Comparison of ENCODE assay signal across 7 cellular contexts in the genomic region with DNA sequence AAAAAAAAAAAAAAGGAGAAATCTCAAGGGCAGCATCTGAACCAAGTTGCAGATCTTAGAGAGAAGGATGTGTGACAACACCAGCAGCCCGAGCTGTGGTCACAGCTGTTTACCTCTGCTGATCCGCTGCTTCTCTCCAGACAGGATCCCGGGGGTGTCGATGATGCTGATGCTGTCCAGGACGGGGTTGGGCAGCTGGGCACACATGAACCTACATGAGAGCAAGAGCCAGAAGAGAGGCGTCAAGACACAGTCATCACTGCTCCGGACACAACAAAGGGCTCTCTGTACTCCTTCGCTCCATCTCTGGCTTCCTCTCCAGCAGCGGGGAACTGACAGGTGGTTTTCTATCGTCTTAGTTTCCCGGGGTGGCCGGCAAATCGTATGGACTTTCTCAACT. TPM values are rescaled to one million over a fixed set of nuclear protein-coding genes. Genes with fewer than 3 reads are reported as not detected.
A peak's percentile ranks its signal among the peaks of the same experiment; 100 is the strongest.
DNase-seq lines count a peak whose midpoint lies in the region; TF ChIP-seq lines count a peak whose summit lies in the region.
"Had no signal": no experiment of that assay in that cellular context is flagged by ENCODE, and none has a peak within 500 bp of the region (broad histone marks: within the 10 kb centered on the region; RNA-seq: fewer than 3 reads in every experiment).

No MANE protein-coding gene starts in this region.

- peaks cover 58% of the 10 kb centered on the region for H3K36me3 Mint-ChIP-seq in activated naive CD4-positive, alpha-beta T cell treated with anti-CD3 and anti-CD28 coated beads, Interleukin-2, amount 10 ng/mL, durations not matched to agents 7 days and 5 days

- DNase-seq in activated naive CD4-positive, alpha-beta T cell treated with anti-CD3 and anti-CD28 coated beads, Interleukin-2, amount 10 ng/mL, durations not matched to agents 7 days and 5 days = no peak
- DNase-seq in activated naive CD4-positive, alpha-beta T cell (lab: John Stamatoyannopoulos, UW) = no peak
- peak in 32 of 42 donors; percentile 41 to 82 (median 62) for DNase-seq in head of caudate nucleus
- DNase-seq in thyroid gland = no peak
- DNase-seq in NCI-H2081 (lab: John Stamatoyannopoulos, UW) = no peak
- DNase-seq in NCI-H2029 treated with DMSO at 0.1 percent for 48 hours (lab: John Stamatoyannopoulos, UW) = no peak

- H3K9me3 Mint-ChIP-seq in activated naive CD4-positive, alpha-beta T cell treated with anti-CD3 and anti-CD28 coated beads, Interleukin-2, amount 10 ng/mL, durations not matched to agents 7 days and 5 days = no peaks in the 10 kb centered on the region

- H3K9me3 ChIP-seq in thyroid gland = no peaks in the 10 kb centered on the region
- H3K9me3 ChIP-seq: prostate gland had no signal

- H3K4me3 ChIP-seq in thyroid gland (replicated peaks in 1 of 3) = no peak overlapping the region
- H3K4me3 ChIP-seq: prostate gland had no signal

- CTCF ChIA-PET in activated naive CD4-positive, alpha-beta T cell treated with anti-CD3 and anti-CD28 coated beads, Interleukin-2, amount 10 ng/mL, durations not matched to agents 7 days and 5 days (lab: Charles Lee) = interaction anchor here (0.9 to 31.5 kb wide), 4 partner anchors 10 to 25 kb away, joined by 3 to 592 read pairs (median 76); a partner anchor contains a TSS

- no peaks in the 10 kb centered on the region for H3K27me3 Mint-ChIP-seq in activated naive CD4-positive, alpha-beta T cell treated with anti-CD3 and anti-CD28 coated beads, Interleukin-2, amount 10 ng/mL, durations not matched to agents 7 days and 5 days

- peak overlapping the region in 2 of 3 donors; percentile 77 to 80 for H3K27ac ChIP-seq in thyroid gland
- H3K27ac ChIP-seq: prostate gland had no signal

- no peaks in the 10 kb centered on the region for H3K27me3 ChIP-seq in thyroid gland

- H3K36me3 ChIP-seq in thyroid gland = peaks cover 11 to 16% of the 10 kb centered on the region in 2 donors
- H3K36me3 ChIP-seq: prostate gland had no signal

- peak overlapping the region; percentile 87 for H3K27ac Mint-ChIP-seq in activated naive CD4-positive, alpha-beta T cell treated with anti-CD3 and anti-CD28 coated beads, Interleukin-2, amount 10 ng/mL, durations not matched to agents 7 days and 5 days

- intact Hi-C loops in head of caudate nucleus (cut with DNase I) (no loop called here), thyroid gland (cut with DNase I) (no loop called here)

- peaks cover 74% of the 10 kb centered on the region for H3K4me1 Mint-ChIP-seq in activated naive CD4-positive, alpha-beta T cell treated with anti-CD3 and anti-CD28 coated beads, Interleukin-2, amount 10 ng/mL, durations not matched to agents 7 days and 5 days

- WGBS in thyroid gland, 2 donors = 84 to 86% methylated on average over 13 of the region's 13 CpGs

- TF ChIP-seq POLR2A in thyroid gland (IDR thresholded peaks at IDR 0.05) = no peak

- peak overlapping the region; percentile 99 for H3K4me3 Mint-ChIP-seq in activated naive CD4-positive, alpha-beta T cell treated with anti-CD3 and anti-CD28 coated beads, Interleukin-2, amount 10 ng/mL, durations not matched to agents 7 days and 5 days

- TF ChIP-seq CTCF in thyroid gland (IDR thresholded peaks at IDR 0.05) = no peak

- peaks cover 54 to 58% of the 10 kb centered on the region in 2 donors for H3K4me1 ChIP-seq in thyroid gland

RNA-seq across cellular contexts. Expression of a gene that starts 4.1 kb away (rescaled TPM):
- 10 to 100 TPM; 53.5 to 90.7 (median 67.4) TPM for total RNA-seq in thyroid gland

RNA-seq across cellular contexts. Expression of a gene that starts 29.9 kb away (rescaled TPM):
- total RNA-seq in thyroid gland = 10 to 100 TPM in 2 of 4 donors, 1 to 10 TPM in 2; 7.8 to 13.9 (median 10.2) TPM

RNA-seq across cellular contexts. Expression of a gene that starts 42.7 kb away (rescaled TPM):
- 10 to 100 TPM; 19.5 to 43.1 (median 36.7) TPM for total RNA-seq in thyroid gland

RNA-seq across cellular contexts. Expression of a gene that starts 50.2 kb away (rescaled TPM):
- total RNA-seq in thyroid gland = 10 to 100 TPM; 14.8 to 30.1 (median 21.7) TPM

Comparison
In these comparisons a context has a peak if more than half of its experiments do, and no peak if none do; other contexts are left out.
1. DNase-seq: peak in head of caudate nucleus (32 of 42); none in activated naive CD4-positive, alpha-beta T cell treated with anti-CD3 and anti-CD28 coated beads, Interleukin-2, amount 10 ng/mL, durations not matched to agents 7 days and 5 days (single experiment), activated naive CD4-positive, alpha-beta T cell (0 of 4), thyroid gland (0 of 2), NCI-H2081 (0 of 2) and NCI-H2029 treated with DMSO at 0.1 percent for 48 hours (single experiment).